In genomic region chr2:240579771-240580614, GRCh38 we compare ENCODE assay signal across 8 cellular contexts. TPM values are rescaled to one million over a fixed set of nuclear protein-coding genes. Genes with fewer than 3 reads are reported as not detected.
DNase-seq lines count a peak whose midpoint lies in the region; ATAC-seq, FAIRE-seq and TF ChIP-seq lines count a peak whose summit lies in the region.

No MANE protein-coding gene starts in this region.

- DNase-seq in Caki2 (ENCODE audit: low read depth) = peak; percentile 62
- DNase-seq in kidney = no peak
- DNase-seq in stimulated activated CD8-positive, alpha-beta memory T cell treated with anti-CD3 and anti-CD28 coated beads, Interleukin-4, amount 100 ng/mL, for 48 hours = peak; percentile 82
- no peak for DNase-seq in NCI-H1930 (lab: John Stamatoyannopoulos, UW)

- 0 out of 2 replicates have a peak overlapping the region, but pooled peaks have one; percentile 20 for H3K9ac ChIP-seq in SU-DHL-6 (ENCODE audit: low read length)
- H3K9ac ChIP-seq in kidney (ENCODE audit: low read length in 2 of 2) = no peak overlapping the region

- in situ Hi-C loops in Caki2 (cut with HindIII; ENCODE audit: low pct_unique_long_range_greater_than_20kb, low sequenced_read_pairs) = no loop called here

- peaks cover 5 to 12% of the 10 kb centered on the region in 2 donors for H3K4me1 ChIP-seq in kidney (ENCODE audit: control insufficient read depth in 1 of 2, insufficient read depth in 1 of 2, low read depth in 1 of 2, low read length in 2 of 2)

- intact Hi-C loops in kidney (cut with DNase I) = no loop called here

- H3K9me3 ChIP-seq in SU-DHL-6 (ENCODE audit: insufficient read depth, low read length) (no peaks in the 10 kb centered on the region), kidney (ENCODE audit: control insufficient read depth in 1 of 2, low read length in 2 of 2) (no peaks in the 10 kb centered on the region)

- no peak for FAIRE-seq in kidney (lab: Jason Lieb, UNC)

- H2AFZ ChIP-seq in SU-DHL-6 (ENCODE audit: low read depth, low read length, severe bottlenecking) = no peak overlapping the region

- peaks cover 19% of the 10 kb centered on the region for H3F3A ChIP-seq in SU-DHL-6 (ENCODE audit: insufficient read depth)

- 40 to 42% (median 42%) methylated on average over 27 of the region's 27 CpGs for WGBS in adipose tissue, 3 donors

- H4K20me1 ChIP-seq in SU-DHL-6 (ENCODE audit: low read depth, low read length) = no peaks in the 10 kb centered on the region; the same call in 1 of the 2 replicates

- H3K27ac ChIP-seq in SU-DHL-6 (ENCODE audit: low read depth, low read length) (peak overlapping the region; percentile 61), adipose tissue (ENCODE audit: low read depth, low read length) (peak overlapping the region; percentile 15), kidney (ENCODE audit: low read depth in 2 of 2, low read length in 2 of 2) (peak overlapping the region in 1 of 2 donors; percentile 26)

- peak overlapping the region; percentile 2 for H3K4me2 ChIP-seq in SU-DHL-6 (ENCODE audit: low read depth, low read length, poor library complexity, severe bottlenecking)

- H3K4me3 ChIP-seq in SU-DHL-6 (ENCODE audit: insufficient read depth, low read length, poor library complexity, severe bottlenecking) (no peak overlapping the region), kidney (ENCODE audit: low read length in 2 of 2) (no peak overlapping the region)

- peaks cover 40% of the 10 kb centered on the region for H3K79me2 ChIP-seq in SU-DHL-6 (ENCODE audit: insufficient read depth, low read length)

- peak; percentile 44 for TF ChIP-seq CTCF in SU-DHL-6 (IDR thresholded peaks at IDR 0.05; ENCODE audit: insufficient read depth, low read length, poor library complexity, severe bottlenecking)
- TF ChIP-seq CTCF in kidney (IDR thresholded peaks at IDR 0.05; ENCODE audit: borderline replicate concordance, extremely low read depth, insufficient read depth) = peak; percentile 22

- H3K36me3 ChIP-seq in SU-DHL-6 (ENCODE audit: low read length) = no peaks in the 10 kb centered on the region
- H3K36me3 ChIP-seq in kidney (ENCODE audit: control insufficient read depth in 1 of 2, insufficient read depth in 2 of 2, low read length in 2 of 2) = peaks cover 0 to 5% of the 10 kb centered on the region in 2 donors

- ATAC-seq in HG03280 (IDR thresholded peaks at IDR 0.05; ENCODE audit: unreplicated experiment) (peak; percentile 38), GM21737 (IDR thresholded peaks at IDR 0.05; ENCODE audit: unreplicated experiment) (no peak)

- no peaks in the 10 kb centered on the region for H3K27me3 ChIP-seq in SU-DHL-6 (ENCODE audit: low read length)

- H3K9me2 ChIP-seq in SU-DHL-6 (replicated peaks; ENCODE audit: insufficient read depth, low read length) = no peaks in the 10 kb centered on the region

RNA-seq across cellular contexts. Expression of gene CAPN10, which starts 6.5 kb away (rescaled TPM):
- total RNA-seq in Caki2 (2014; rRNA removed; shearing (Covaris generic); ENCODE audit: low replicate concordance) = 19.7 and 20.5 TPM in 2 replicates
- polyA plus RNA-seq in adipose tissue = 10 to 100 TPM; 13.4 to 25.3 (median 18.7) TPM
- 50.9 TPM for total RNA-seq in kidney
- polyA plus RNA-seq in kidney (ENCODE audit: insufficient read depth, low read depth, low replicate concordance) = 26.3 TPM

RNA-seq across cellular contexts. Expression of gene RNPEPL1, which starts 11.7 kb away (rescaled TPM):
- 7.7 and 14.8 TPM in 2 replicates for total RNA-seq in Caki2 (2014; rRNA removed; shearing (Covaris generic); ENCODE audit: low replicate concordance)
- polyA plus RNA-seq in adipose tissue = 100 to 1,000 TPM in 1 of 3 donors, 10 to 100 TPM in 2; 53.8 to 107 (median 72.8) TPM
- 77.4 TPM for total RNA-seq in kidney
- polyA plus RNA-seq in kidney (ENCODE audit: insufficient read depth, low read depth, low replicate concordance) = 65.4 TPM

RNA-seq across cellular contexts. Expression of gene DUSP28, which starts 19.8 kb away (rescaled TPM):
- total RNA-seq in Caki2 (2014; rRNA removed; shearing (Covaris generic); ENCODE audit: low replicate concordance) = 8.9 and 10.8 TPM in 2 replicates
- 1 to 10 TPM; 3.2 to 4.6 (median 4.3) TPM for polyA plus RNA-seq in adipose tissue
- 7.0 TPM for total RNA-seq in kidney
- 5.9 TPM for polyA plus RNA-seq in kidney (ENCODE audit: insufficient read depth, low read depth, low replicate concordance)

RNA-seq across cellular contexts. Expression of gene ANKMY1, which starts 22.2 kb away (rescaled TPM):
- 2.4 and 7.5 TPM in 2 replicates for total RNA-seq in Caki2 (2014; rRNA removed; shearing (Covaris generic); ENCODE audit: low replicate concordance)
- 1 to 10 TPM; 4.6 to 6.7 (median 6.5) TPM for polyA plus RNA-seq in adipose tissue
- 22.1 TPM for total RNA-seq in kidney
- polyA plus RNA-seq in kidney (ENCODE audit: insufficient read depth, low read depth, low replicate concordance) = 3.0 TPM

RNA-seq across cellular contexts. Expression of gene GPR35, which starts 45.3 kb away (rescaled TPM):
- total RNA-seq in Caki2 (2014; rRNA removed; shearing (Covaris generic); ENCODE audit: low replicate concordance) = 1.5 TPM in 1 of 2 replicates, not detected in the other
- polyA plus RNA-seq in adipose tissue (1 to 10 TPM in 2 of 3 donors, under 1 TPM in 1; 0.60 to 2.3 (median 1.6) TPM), kidney (ENCODE audit: insufficient read depth, low read depth, low replicate concordance) (1.7 TPM)
- 6.7 TPM for total RNA-seq in kidney

Comparison
In these comparisons a context has a peak if more than half of its experiments do, and no peak if none do; other contexts are left out.
1. DNase-seq: peak in Caki2 (single experiment) and stimulated activated CD8-positive, alpha-beta memory T cell treated with anti-CD3 and anti-CD28 coated beads, Interleukin-4, amount 100 ng/mL, for 48 hours (single experiment); none in kidney (single experiment) and NCI-H1930 (0 of 2).